ENCODE assay signal across 8 cellular contexts in genomic region chr14:76152333-76152681, GRCh38. TPM values are rescaled to one million over a fixed set of nuclear protein-coding genes. Genes with fewer than 3 reads are reported as not detected.
DNase-seq lines count a peak whose midpoint lies in the region; ATAC-seq and TF ChIP-seq lines count a peak whose summit lies in the region.

No MANE protein-coding gene starts in this region.

- WGBS in heart left ventricle, 4 donors: 0 to 1% (median 0%) methylated on average over 17 of the region's 17 CpGs
- under 1% methylated on average over 17 of the region's 17 CpGs for WGBS in urinary bladder

- peak; percentile 73 for ATAC-seq in GM21423 (IDR thresholded peaks at IDR 0.05; ENCODE audit: unreplicated experiment)
- ATAC-seq in activated naive CD8-positive, alpha-beta T cell treated with anti-CD3 and anti-CD28 coated beads, Interleukin-2, amount 50 U/mL, for 24 hours: peak; percentile 94
- ATAC-seq in heart left ventricle: peak; percentile 30 to 89 (median 82)

- H3K36me3 Mint-ChIP-seq in activated naive CD8-positive, alpha-beta T cell treated with anti-CD3 and anti-CD28 coated beads, Interleukin-2, amount 50 U/mL, for 24 hours (ENCODE audit: low read depth): peaks cover 40% of the 10 kb centered on the region
- H3K36me3 Mint-ChIP-seq in progenitor cell of endocrine pancreas (ENCODE audit: insufficient read depth): peaks cover 4% of the 10 kb centered on the region

- DNase-seq in DMS153 (lab: John Stamatoyannopoulos, UW): peak; percentile 6
- DNase-seq in HUDEP-2 (lab: John Stamatoyannopoulos, UW; ENCODE audit: unreplicated experiment in 76 of 76): peak in 74 of 76 experiments; percentile 10 to 81 (median 66)
- DNase-seq in SW 1271 (lab: John Stamatoyannopoulos, UW): peak; percentile 58 to 83
- peak; percentile 71 for DNase-seq in activated naive CD8-positive, alpha-beta T cell treated with anti-CD3 and anti-CD28 coated beads, Interleukin-2, amount 50 U/mL, for 24 hours
- DNase-seq in heart left ventricle: peak; percentile 60 to 83 (median 67)
- no peak for DNase-seq in progenitor cell of endocrine pancreas (ENCODE audit: low spot score, unreplicated experiment)

- H3K4me1 ChIP-seq in heart left ventricle (peaks cover 16 to 54% (median 44%) of the 10 kb centered on the region in 12 donors), urinary bladder (ENCODE audit: insufficient read depth) (no peaks in the 10 kb centered on the region)

- H3K27me3 Mint-ChIP-seq in activated naive CD8-positive, alpha-beta T cell treated with anti-CD3 and anti-CD28 coated beads, Interleukin-2, amount 50 U/mL, for 24 hours: no peaks in the 10 kb centered on the region
- H3K27me3 Mint-ChIP-seq in progenitor cell of endocrine pancreas: peaks cover 8% of the 10 kb centered on the region

- H3K4me3 ChIP-seq in heart left ventricle (peak overlapping the region; percentile 53 to 100 (median 96)), urinary bladder (ENCODE audit: low read depth, low read length) (peak overlapping the region; percentile 68)

- no peak for TF ChIP-seq CTCF in heart left ventricle (IDR thresholded peaks at IDR 0.05)
- TF ChIP-seq CTCF in progenitor cell of endocrine pancreas (IDR thresholded peaks at IDR 0.05; ENCODE audit: unreplicated experiment): no peak

- peak overlapping the region; percentile 94 for H3K4me3 Mint-ChIP-seq in activated naive CD8-positive, alpha-beta T cell treated with anti-CD3 and anti-CD28 coated beads, Interleukin-2, amount 50 U/mL, for 24 hours
- H3K4me3 Mint-ChIP-seq in progenitor cell of endocrine pancreas (ENCODE audit: low read depth): peak overlapping the region; percentile 93

- intact Hi-C loops in heart left ventricle (cut with DNase I): no loop called here

- TF ChIP-seq POLR2A in heart left ventricle (IDR thresholded peaks at IDR 0.05): no peak

- peaks cover 8% of the 10 kb centered on the region for H3K9me3 Mint-ChIP-seq in activated naive CD8-positive, alpha-beta T cell treated with anti-CD3 and anti-CD28 coated beads, Interleukin-2, amount 50 U/mL, for 24 hours
- H3K9me3 Mint-ChIP-seq in progenitor cell of endocrine pancreas (ENCODE audit: low read depth): peaks cover 6% of the 10 kb centered on the region

- peak overlapping the region; percentile 68 to 94 (median 88) for H3K27ac ChIP-seq in heart left ventricle
- no peak overlapping the region for H3K27ac ChIP-seq in urinary bladder (ENCODE audit: low read depth)

- H3K27ac Mint-ChIP-seq in activated naive CD8-positive, alpha-beta T cell treated with anti-CD3 and anti-CD28 coated beads, Interleukin-2, amount 50 U/mL, for 24 hours: peak overlapping the region; percentile 96
- H3K27ac Mint-ChIP-seq in progenitor cell of endocrine pancreas: peak overlapping the region; percentile 99

- peaks cover 56% of the 10 kb centered on the region for H3K4me1 Mint-ChIP-seq in activated naive CD8-positive, alpha-beta T cell treated with anti-CD3 and anti-CD28 coated beads, Interleukin-2, amount 50 U/mL, for 24 hours
- peaks cover 30% of the 10 kb centered on the region for H3K4me1 Mint-ChIP-seq in progenitor cell of endocrine pancreas (ENCODE audit: low read depth)

- no peaks in the 10 kb centered on the region for H3K9me3 ChIP-seq in heart left ventricle

- H3K36me3 ChIP-seq in heart left ventricle (peaks cover 0 to 30% (median 16%) of the 10 kb centered on the region in 9 donors), urinary bladder (ENCODE audit: insufficient read depth) (peaks cover 1% of the 10 kb centered on the region)

- H3K27me3 ChIP-seq in heart left ventricle: no peaks in the 10 kb centered on the region

RNA-seq across cellular contexts. Expression of gene GPATCH2L, which starts 0.6 kb away (rescaled TPM):
- total RNA-seq in heart left ventricle (10 to 100 TPM; 21.0 to 32.8 (median 25.1) TPM), progenitor cell of endocrine pancreas (73.3 TPM in 2 replicates), urinary bladder (80.1 TPM)
- polyA plus RNA-seq in heart left ventricle (10 to 100 TPM in 1 of 2 donors, 1 to 10 TPM in 1; 5.7 to 13.9 TPM), urinary bladder (18.5 TPM)
